In genomic region chr11:26043665-26044064, GRCh38 we compare ENCODE assay signal across 16 cellular contexts.
DNase-seq lines count a peak whose midpoint lies in the region; ATAC-seq, FAIRE-seq and TF ChIP-seq lines count a peak whose summit lies in the region.
"Had no signal": no experiment of that assay in that cellular context is flagged by ENCODE, and none has a peak within 500 bp of the region (broad histone marks: within the 10 kb centered on the region; RNA-seq: fewer than 3 reads in every experiment).

No MANE protein-coding gene starts in this region.

- DNase-seq in WTC11 (ENCODE audit: low spot score) (no peak), HUDEP-2 (lab: John Stamatoyannopoulos, UW; ENCODE audit: unreplicated experiment in 76 of 76) (no peak), kidney glomerular epithelial cell (lab: John Stamatoyannopoulos, UW) (no peak)
- DNase-seq in stimulated activated naive CD4-positive, alpha-beta T cell treated with Interleukin-2 at 50 U/mL for 16 hours (lab: John Stamatoyannopoulos, UW) = no peak
- DNase-seq: activated CD4-positive, CD25-positive, alpha-beta regulatory T cell; activated T-cell treated with anti-CD3 and anti-CD28 coated beads, Interleukin-2, amount 50 U/mL, for 1 hour; anterior cingulate cortex; dorsolateral prefrontal cortex; foreskin fibroblast; mucosa of descending colon; posterior cingulate gyrus; stimulated activated CD4-positive, alpha-beta T cell treated with anti-CD3 and anti-CD28 coated beads, Interleukin-2, amount 100 ng/mL, for 48 hours had no signal

- no peaks in the 10 kb centered on the region for H3K9me3 Mint-ChIP-seq in WTC11

- peak; percentile 91 for ATAC-seq in GM18858 (IDR thresholded peaks at IDR 0.05; ENCODE audit: unreplicated experiment)
- peak; percentile 77 for ATAC-seq in GM21528 (IDR thresholded peaks at IDR 0.05; ENCODE audit: low FRiP score, unreplicated experiment)
- ATAC-seq in HG03108 (IDR thresholded peaks at IDR 0.05; ENCODE audit: unreplicated experiment) = peak; percentile 65
- ATAC-seq in WTC11 = no peak
- ATAC-seq: mucosa of descending colon had no signal

- H3K4me3 Mint-ChIP-seq in WTC11 = no peak overlapping the region

- no peaks in the 10 kb centered on the region for H3K36me3 Mint-ChIP-seq in WTC11

- no peaks in the 10 kb centered on the region for H3K27me3 Mint-ChIP-seq in WTC11 (ENCODE audit: low read depth)

- CTCF ChIA-PET in WTC11 (lab: Charles Lee) = no interaction called here

- no peak overlapping the region for H3K27ac Mint-ChIP-seq in WTC11

- no peaks in the 10 kb centered on the region for H3K4me1 Mint-ChIP-seq in WTC11

- FAIRE-seq in islet of Langerhans (lab: Jason Lieb, UNC) = peak; percentile 33

- TF ChIP-seq CTCF in WTC11 (IDR thresholded peaks at IDR 0.05) = no peak

- POLR2A ChIA-PET in WTC11 (lab: Charles Lee) = no interaction called here

TF ChIP-seq in WTC11, 78 proteins besides CTCF, POLR2A, EP300 and RAD21:
- TF ChIP-seq FOXJ3 (CRISPR knock-in tag; IDR thresholded peaks at IDR 0.05; ENCODE audit: borderline replicate concordance) (no peak), JUN (CRISPR knock-in tag; IDR thresholded peaks at IDR 0.05) (no peak), CBFB (CRISPR knock-in tag; IDR thresholded peaks at IDR 0.05; ENCODE audit: low read depth) (no peak), SMAD3 (CRISPR knock-in tag; IDR thresholded peaks at IDR 0.05; ENCODE audit: borderline replicate concordance) (no peak), ZNF532 (CRISPR knock-in tag; IDR thresholded peaks at IDR 0.05; ENCODE audit: borderline replicate concordance) (no peak), NR1H2 (CRISPR knock-in tag; IDR thresholded peaks at IDR 0.05) (no peak), SMAD4 (CRISPR knock-in tag; IDR thresholded peaks at IDR 0.05) (no peak), AR (CRISPR knock-in tag; IDR thresholded peaks at IDR 0.05) (no peak), KAT7 (CRISPR knock-in tag; IDR thresholded peaks at IDR 0.05; ENCODE audit: borderline replicate concordance) (no peak), PRRX2 (CRISPR knock-in tag; IDR thresholded peaks at IDR 0.05) (no peak), ATF6 (CRISPR knock-in tag; IDR thresholded peaks at IDR 0.05) (no peak), CDX4 (CRISPR knock-in tag; IDR thresholded peaks at IDR 0.05; ENCODE audit: borderline replicate concordance) (no peak), ZNF121 (CRISPR knock-in tag; IDR thresholded peaks at IDR 0.05) (no peak), ZNF232 (CRISPR knock-in tag; IDR thresholded peaks at IDR 0.05) (no peak)
- TF ChIP-seq, protein P1, sequence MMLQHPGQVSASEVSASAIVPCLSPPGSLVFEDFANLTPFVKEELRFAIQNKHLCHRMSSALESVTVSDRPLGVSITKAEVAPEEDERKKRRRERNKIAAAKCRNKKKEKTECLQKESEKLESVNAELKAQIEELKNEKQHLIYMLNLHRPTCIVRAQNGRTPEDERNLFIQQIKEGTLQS (CRISPR knock-in tag; conservative IDR thresholded peaks at IDR 0.05) = no peak
- TF ChIP-seq, protein P2, sequence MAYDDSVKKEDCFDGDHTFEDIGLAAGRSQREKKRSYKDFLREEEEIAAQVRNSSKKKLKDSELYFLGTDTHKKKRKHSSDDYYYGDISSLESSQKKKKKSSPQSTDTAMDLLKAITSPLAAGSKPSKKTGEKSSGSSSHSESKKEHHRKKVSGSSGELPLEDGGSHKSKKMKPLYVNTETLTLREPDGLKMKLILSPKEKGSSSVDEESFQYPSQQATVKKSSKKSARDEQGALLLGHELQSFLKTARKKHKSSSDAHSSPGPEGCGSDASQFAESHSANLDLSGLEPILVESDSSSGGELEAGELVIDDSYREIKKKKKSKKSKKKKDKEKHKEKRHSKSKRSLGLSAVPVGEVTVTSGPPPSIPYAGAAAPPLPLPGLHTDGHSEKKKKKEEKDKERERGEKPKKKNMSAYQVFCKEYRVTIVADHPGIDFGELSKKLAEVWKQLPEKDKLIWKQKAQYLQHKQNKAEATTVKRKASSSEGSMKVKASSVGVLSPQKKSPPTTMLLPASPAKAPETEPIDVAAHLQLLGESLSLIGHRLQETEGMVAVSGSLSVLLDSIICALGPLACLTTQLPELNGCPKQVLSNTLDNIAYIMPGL (CRISPR knock-in tag; IDR thresholded peaks at IDR 0.05) = no peak
